10 cellular contexts compared by ENCODE assay signal in genomic region chr19:1469200-1469935, GRCh38. TPM values are rescaled to one million over a fixed set of nuclear protein-coding genes. Genes with fewer than 3 reads are reported as not detected.
A peak's percentile ranks its signal among the peaks of the same experiment; 100 is the strongest.
DNase-seq lines count a peak whose midpoint lies in the region; ATAC-seq, FAIRE-seq and TF ChIP-seq lines count a peak whose summit lies in the region.
"Had no signal": no experiment of that assay in that cellular context is flagged by ENCODE, and none has a peak within 500 bp of the region (broad histone marks: within the 10 kb centered on the region; RNA-seq: fewer than 3 reads in every experiment).

No MANE protein-coding gene starts in this region.

- no peak for FAIRE-seq in keratinocyte (lab: Jason Lieb, UNC)

- no peak overlapping the region for H3K9ac ChIP-seq in keratinocyte (ENCODE audit: control insufficient read depth, extremely low read depth, insufficient read depth, low read length)

- TF ChIP-seq POLR2A in testis (IDR thresholded peaks at IDR 0.05): no peak

- DNase-seq in activated T-cell treated with anti-CD3 and anti-CD28 coated beads, Interleukin-2, amount 50 U/mL, for 1 hour: peak; percentile 46
- DNase-seq in activated T-cell treated with anti-CD3 and anti-CD28 coated beads for 4 hours (no peak), keratinocyte (ENCODE audit: low read depth, low spot score) (no peak), testis (no peak)
- no peak for DNase-seq in activated T-cell treated with anti-CD3 and anti-CD28 coated beads, Interleukin-2, amount 50 U/mL, for 4 hours
- no peak for DNase-seq in NK-92 treated with Interleukin-12 subunit alpha and Interleukin-12 subunit beta, amount 100 ng/mL, for 24 hours (lab: John Stamatoyannopoulos, UW)
- DNase-seq in activated T-helper 2 cell treated with anti-CD3 and anti-CD28 coated beads, Interferon-gamma antibody, Interleukin-2, Interleukin-4, amounts not matched to agents 10 μg/mL and 5 μg/mL and 100 μg/mL, durations not matched to agents 14 hours and 24 hours and 36 hours (ENCODE audit: low spot score): no peak

- dilution Hi-C loops in keratinocyte (cut with MboI; ENCODE audit: extremely low pct_ligation_motif_present, low sequenced_read_pairs): no loop called here

- H3K9me3 ChIP-seq in keratinocyte (ENCODE audit: control insufficient read depth, low read depth, low read length): no peaks in the 10 kb centered on the region
- no peaks in the 10 kb centered on the region for H3K9me3 ChIP-seq in testis

- intact Hi-C loops in testis (cut with DNase I; ENCODE audit: low total_unique reads): no loop called here
- intact Hi-C loops in activated T-helper 2 cell treated with anti-CD3 and anti-CD28 coated beads, Interferon-gamma antibody, Interleukin-2, Interleukin-4, amounts not matched to agents 10 μg/mL and 5 μg/mL and 100 μg/mL, durations not matched to agents 14 hours and 24 hours and 36 hours (cut with micrococcal nuclease): loop anchor here (5.0 kb wide), 1 partner anchor 293 kb away; no protein-coding TSS in a partner anchor

- peaks cover 16% of the 10 kb centered on the region for H3K4me1 ChIP-seq in keratinocyte (ENCODE audit: control insufficient read depth, extremely low read depth, insufficient read depth, low read length)
- H3K4me1 ChIP-seq in testis: peaks cover 24% of the 10 kb centered on the region

- 48% methylated on average over 49 of the region's 109 CpGs; no CpG with 5 or more reads in 1 of the 2 donors for WGBS in testis, 2 donors

- peaks cover 12% of the 10 kb centered on the region for H4K20me1 ChIP-seq in keratinocyte (ENCODE audit: control insufficient read depth, extremely low read depth, insufficient read depth, low read length)

- H3K27me3 Mint-ChIP-seq in activated T-cell treated with anti-CD3 and anti-CD28 coated beads, Interleukin-2, amount 50 U/mL, for 4 hours (ENCODE audit: low read depth): peaks cover 12% of the 10 kb centered on the region
- peaks cover 12% of the 10 kb centered on the region for H3K27me3 Mint-ChIP-seq in activated T-helper 2 cell treated with anti-CD3 and anti-CD28 coated beads, Interferon-gamma antibody, Interleukin-2, Interleukin-4, amounts not matched to agents 10 μg/mL and 5 μg/mL and 100 μg/mL, durations not matched to agents 14 hours and 24 hours and 36 hours (ENCODE audit: low read depth)

- no peak overlapping the region for H3K27ac ChIP-seq in keratinocyte (ENCODE audit: control insufficient read depth, insufficient read depth, low read length)
- no peak overlapping the region for H3K27ac ChIP-seq in testis

- H3K27ac Mint-ChIP-seq in activated T-helper 2 cell treated with anti-CD3 and anti-CD28 coated beads, Interferon-gamma antibody, Interleukin-2, Interleukin-4, amounts not matched to agents 10 μg/mL and 5 μg/mL and 100 μg/mL, durations not matched to agents 14 hours and 24 hours and 36 hours: no peak overlapping the region
- H3K27ac Mint-ChIP-seq: CD14-positive monocyte had no signal

- H3K79me2 ChIP-seq in keratinocyte (ENCODE audit: control insufficient read depth, insufficient read depth, low read length): no peaks in the 10 kb centered on the region

- H3K4me3 ChIP-seq in keratinocyte (ENCODE audit: control insufficient read depth in 2 of 3, extremely low read depth in 1 of 3, insufficient read depth in 2 of 3, low read depth in 1 of 3, low read length in 3 of 3): peak overlapping the region in 2 of 3 experiments; percentile 27 to 48
- H3K4me3 ChIP-seq in testis: peak overlapping the region; percentile 26 to 39

- peak; percentile 21 to 32 for ATAC-seq in activated T-cell treated with anti-CD3 and anti-CD28 coated beads, Interleukin-2, amount 50 U/mL, for 4 hours
- ATAC-seq in GM19324 (IDR thresholded peaks at IDR 0.05; ENCODE audit: low FRiP score, unreplicated experiment): no peak
- ATAC-seq: Panc1 had no signal

- no peaks in the 10 kb centered on the region for H3K36me3 Mint-ChIP-seq in activated T-cell treated with anti-CD3 and anti-CD28 coated beads, Interleukin-2, amount 50 U/mL, for 4 hours (ENCODE audit: insufficient read depth)
- no peaks in the 10 kb centered on the region for H3K36me3 Mint-ChIP-seq in activated T-helper 2 cell treated with anti-CD3 and anti-CD28 coated beads, Interferon-gamma antibody, Interleukin-2, Interleukin-4, amounts not matched to agents 10 μg/mL and 5 μg/mL and 100 μg/mL, durations not matched to agents 14 hours and 24 hours and 36 hours (ENCODE audit: low read depth)

- peak overlapping the region; percentile 70 for H3K4me2 ChIP-seq in keratinocyte (ENCODE audit: control insufficient read depth, extremely low read depth, insufficient read depth, low read depth, low read length)

- H3K4me3 Mint-ChIP-seq in activated T-cell treated with anti-CD3 and anti-CD28 coated beads, Interleukin-2, amount 50 U/mL, for 4 hours: no peak overlapping the region
- no peak overlapping the region for H3K4me3 Mint-ChIP-seq in activated T-helper 2 cell treated with anti-CD3 and anti-CD28 coated beads, Interferon-gamma antibody, Interleukin-2, Interleukin-4, amounts not matched to agents 10 μg/mL and 5 μg/mL and 100 μg/mL, durations not matched to agents 14 hours and 24 hours and 36 hours (ENCODE audit: low read depth)

- TF ChIP-seq CTCF in keratinocyte (optimal IDR thresholded peaks at IDR 0.05 in 1 of 3, IDR thresholded peaks at IDR 0.05 in 1 of 3, conservative IDR thresholded peaks at IDR 0.05 in 1 of 3; ENCODE audit: extremely low read depth in 1 of 3, insufficient read depth in 2 of 3, low read length in 3 of 3): no peak
- no peak for TF ChIP-seq CTCF in testis (IDR thresholded peaks at IDR 0.05)

- H3K4me1 Mint-ChIP-seq in activated T-cell treated with anti-CD3 and anti-CD28 coated beads, Interleukin-2, amount 50 U/mL, for 4 hours (ENCODE audit: low read depth): peaks cover 8% of the 10 kb centered on the region
- peaks cover 3% of the 10 kb centered on the region for H3K4me1 Mint-ChIP-seq in activated T-helper 2 cell treated with anti-CD3 and anti-CD28 coated beads, Interferon-gamma antibody, Interleukin-2, Interleukin-4, amounts not matched to agents 10 μg/mL and 5 μg/mL and 100 μg/mL, durations not matched to agents 14 hours and 24 hours and 36 hours (ENCODE audit: low read depth)

- peaks cover 4% of the 10 kb centered on the region for H3K9me1 ChIP-seq in keratinocyte (ENCODE audit: control insufficient read depth, extremely low read depth, insufficient read depth, low read length)

- H2AFZ ChIP-seq in keratinocyte (ENCODE audit: control insufficient read depth, low read length): no peak overlapping the region

- H3K36me3 ChIP-seq in keratinocyte (ENCODE audit: control insufficient read depth in 2 of 2, extremely low read depth in 1 of 2, insufficient read depth in 2 of 2, low read length in 2 of 2) (peaks cover 0 to under 1% of the 10 kb centered on the region in 2 experiments), testis (ENCODE audit: low read depth, missing control alignments) (no peaks in the 10 kb centered on the region)

- H3K27me3 ChIP-seq in keratinocyte (ENCODE audit: control insufficient read depth, extremely low read depth, insufficient read depth, low read length): peaks cover 61% of the 10 kb centered on the region
- no peaks in the 10 kb centered on the region for H3K27me3 ChIP-seq in testis

- H3K9me3 Mint-ChIP-seq in activated T-cell treated with anti-CD3 and anti-CD28 coated beads, Interleukin-2, amount 50 U/mL, for 4 hours: no peaks in the 10 kb centered on the region
- H3K9me3 Mint-ChIP-seq in activated T-helper 2 cell treated with anti-CD3 and anti-CD28 coated beads, Interferon-gamma antibody, Interleukin-2, Interleukin-4, amounts not matched to agents 10 μg/mL and 5 μg/mL and 100 μg/mL, durations not matched to agents 14 hours and 24 hours and 36 hours: no peaks in the 10 kb centered on the region

RNA-seq across cellular contexts. Expression of gene C19orf25, which starts 9.6 kb away (rescaled TPM):
- total RNA-seq in activated T-cell treated with anti-CD3 and anti-CD28 coated beads, Interleukin-2, amount 50 U/mL, for 4 hours: 10 to 100 TPM; 31.0 to 32.1 (median 32.0) TPM
- 11.2 to 24.9 TPM (median 13.8 TPM) in 3 replicates for polyA plus RNA-seq in keratinocyte
- polyA plus RNA-seq in keratinocyte (2011; ENCODE audit: low read depth): 5.0 TPM
- 12.9 and 35.3 TPM in 2 replicates for polyA plus RNA-seq in keratinocyte (2011; cell fraction: cytosol; rRNA removed)
- 16.8 and 23.9 TPM in 2 replicates for polyA plus RNA-seq in keratinocyte (2011; cell fraction: nucleus; rRNA removed)
- 17.7 and 18.7 TPM in 2 replicates for polyA plus RNA-seq in keratinocyte (2012; ENCODE audit: low replicate concordance)
- polyA minus RNA-seq in keratinocyte: 6.2 to 16.8 TPM (median 10.1 TPM) in 3 replicates
- 30.5 TPM for polyA minus RNA-seq in keratinocyte (2011; cell fraction: cytosol; rRNA and poly(A)+ RNA removed)
- 13.4 and 14.5 TPM in 2 replicates for polyA minus RNA-seq in keratinocyte (2011; cell fraction: nucleus; rRNA and poly(A)+ RNA removed)
- 10 to 100 TPM; 55.4 to 72.5 TPM for total RNA-seq in testis
- polyA plus RNA-seq in testis (ENCODE audit: insufficient read depth, low read depth, low replicate concordance): 39.3 TPM
- 33.0 and 37.9 TPM in 2 replicates for total RNA-seq in activated T-helper 2 cell treated with anti-CD3 and anti-CD28 coated beads, Interferon-gamma antibody, Interleukin-2, Interleukin-4, amounts not matched to agents 10 μg/mL and 5 μg/mL and 100 μg/mL, durations not matched to agents 14 hours and 24 hours and 36 hours

RNA-seq across cellular contexts. Expression of gene APC2, which starts 19.4 kb away (rescaled TPM):
- under 1 TPM; 0.13 to 0.45 (median 0.16) TPM for total RNA-seq in activated T-cell treated with anti-CD3 and anti-CD28 coated beads, Interleukin-2, amount 50 U/mL, for 4 hours
- polyA plus RNA-seq in keratinocyte (0.01 to 0.05 TPM (median 0.01 TPM) in 3 replicates), testis (ENCODE audit: insufficient read depth, low read depth, low replicate concordance) (2.8 TPM)
- not detected for polyA plus RNA-seq in keratinocyte (2011; ENCODE audit: low read depth)
- 0.01 and 0.03 TPM in 2 replicates for polyA plus RNA-seq in keratinocyte (2011; cell fraction: cytosol; rRNA removed)
- polyA plus RNA-seq in keratinocyte (2011; cell fraction: nucleus; rRNA removed): 0.08 and 0.11 TPM in 2 replicates
- polyA plus RNA-seq in keratinocyte (2012; ENCODE audit: low replicate concordance): 0.16 and 0.20 TPM in 2 replicates
- 0.03 to 0.13 TPM in 2 of 3 replicates, not detected in the other for polyA minus RNA-seq in keratinocyte
- polyA minus RNA-seq in keratinocyte (2011; cell fraction: cytosol; rRNA and poly(A)+ RNA removed): not detected
- polyA minus RNA-seq in keratinocyte (2011; cell fraction: nucleus; rRNA and poly(A)+ RNA removed): 0.21 and 0.54 TPM in 2 replicates
- total RNA-seq in testis: 1 to 10 TPM; 4.6 to 5.9 TPM
- total RNA-seq in activated T-helper 2 cell treated with anti-CD3 and anti-CD28 coated beads, Interferon-gamma antibody, Interleukin-2, Interleukin-4, amounts not matched to agents 10 μg/mL and 5 μg/mL and 100 μg/mL, durations not matched to agents 14 hours and 24 hours and 36 hours: 0.07 and 0.21 TPM in 2 replicates
- polyA plus RNA-seq: CD14-positive monocyte had no signal

RNA-seq across cellular contexts. Expression of gene PCSK4, which starts 20.8 kb away (rescaled TPM):
- under 1 TPM; 0.46 to 0.50 (median 0.49) TPM for total RNA-seq in activated T-cell treated with anti-CD3 and anti-CD28 coated beads, Interleukin-2, amount 50 U/mL, for 4 hours
- polyA plus RNA-seq in keratinocyte (0.25 to 1.2 TPM (median 0.27 TPM) in 3 replicates), testis (ENCODE audit: insufficient read depth, low read depth, low replicate concordance) (179 TPM)
- polyA plus RNA-seq in keratinocyte (2011; ENCODE audit: low read depth): 0.36 TPM
- 0.12 and 0.35 TPM in 2 replicates for polyA plus RNA-seq in keratinocyte (2011; cell fraction: cytosol; rRNA removed)
- polyA plus RNA-seq in keratinocyte (2011; cell fraction: nucleus; rRNA removed): 4.0 and 6.0 TPM in 2 replicates
- polyA plus RNA-seq in keratinocyte (2012; ENCODE audit: low replicate concordance): 0.71 and 0.93 TPM in 2 replicates
- 0.22 to 0.92 TPM in 2 of 3 replicates, not detected in the other for polyA minus RNA-seq in keratinocyte
- not detected for polyA minus RNA-seq in keratinocyte (2011; cell fraction: cytosol; rRNA and poly(A)+ RNA removed)
- 0.53 and 1.7 TPM in 2 replicates for polyA minus RNA-seq in keratinocyte (2011; cell fraction: nucleus; rRNA and poly(A)+ RNA removed)
- 100 to 1,000 TPM; 108 to 203 TPM for total RNA-seq in testis
- total RNA-seq in activated T-helper 2 cell treated with anti-CD3 and anti-CD28 coated beads, Interferon-gamma antibody, Interleukin-2, Interleukin-4, amounts not matched to agents 10 μg/mL and 5 μg/mL and 100 μg/mL, durations not matched to agents 14 hours and 24 hours and 36 hours: 2.1 and 2.6 TPM in 2 replicates

RNA-seq across cellular contexts. Expression of gene REEP6, which starts 21.6 kb away (rescaled TPM):
- total RNA-seq in activated T-cell treated with anti-CD3 and anti-CD28 coated beads, Interleukin-2, amount 50 U/mL, for 4 hours: 1 to 10 TPM; 1.8 to 3.4 (median 1.9) TPM
- 1.2 to 1.3 TPM (median 1.2 TPM) in 3 replicates for polyA plus RNA-seq in keratinocyte
- 1.8 TPM for polyA plus RNA-seq in keratinocyte (2011; ENCODE audit: low read depth)
- polyA plus RNA-seq in keratinocyte (2011; cell fraction: cytosol; rRNA removed): 1.4 and 3.0 TPM in 2 replicates
- 1.1 and 1.5 TPM in 2 replicates for polyA plus RNA-seq in keratinocyte (2011; cell fraction: nucleus; rRNA removed)
- 2.0 and 3.1 TPM in 2 replicates for polyA plus RNA-seq in keratinocyte (2012; ENCODE audit: low replicate concordance)
- polyA minus RNA-seq in keratinocyte: 0.80 to 5.9 TPM (median 2.5 TPM) in 3 replicates
- 4.4 TPM for polyA minus RNA-seq in keratinocyte (2011; cell fraction: cytosol; rRNA and poly(A)+ RNA removed)
- 1.2 and 1.4 TPM in 2 replicates for polyA minus RNA-seq in keratinocyte (2011; cell fraction: nucleus; rRNA and poly(A)+ RNA removed)
- 100 to 1,000 TPM; 429 to 454 TPM for total RNA-seq in testis
- polyA plus RNA-seq in testis (ENCODE audit: insufficient read depth, low read depth, low replicate concordance): 386 TPM
- total RNA-seq in activated T-helper 2 cell treated with anti-CD3 and anti-CD28 coated beads, Interferon-gamma antibody, Interleukin-2, Interleukin-4, amounts not matched to agents 10 μg/mL and 5 μg/mL and 100 μg/mL, durations not matched to agents 14 hours and 24 hours and 36 hours: 1.6 and 2.1 TPM in 2 replicates

RNA-seq across cellular contexts. Expression of gene RPS15, which starts 31.2 kb away (rescaled TPM):
- total RNA-seq in activated T-cell treated with anti-CD3 and anti-CD28 coated beads, Interleukin-2, amount 50 U/mL, for 4 hours: 1,000 to 10,000 TPM; 2,317 to 2,484 (median 2,379) TPM
- polyA plus RNA-seq in keratinocyte (795 to 1,391 TPM (median 803 TPM) in 3 replicates), testis (ENCODE audit: insufficient read depth, low read depth, low replicate concordance) (768 TPM)
- polyA plus RNA-seq in keratinocyte (2011; ENCODE audit: low read depth): 362 TPM
- 749 and 1,693 TPM in 2 replicates for polyA plus RNA-seq in keratinocyte (2011; cell fraction: cytosol; rRNA removed)
- polyA plus RNA-seq in keratinocyte (2011; cell fraction: nucleus; rRNA removed): 422 and 446 TPM in 2 replicates
- polyA plus RNA-seq in keratinocyte (2012; ENCODE audit: low replicate concordance): 1,800 and 1,869 TPM in 2 replicates
- 373 to 635 TPM (median 449 TPM) in 3 replicates for polyA minus RNA-seq in keratinocyte
- 1,642 TPM for polyA minus RNA-seq in keratinocyte (2011; cell fraction: cytosol; rRNA and poly(A)+ RNA removed)
- polyA minus RNA-seq in keratinocyte (2011; cell fraction: nucleus; rRNA and poly(A)+ RNA removed): 171 and 204 TPM in 2 replicates
- total RNA-seq in testis: 1,000 to 10,000 TPM; 1,248 to 1,750 TPM
- 1,450 and 1,471 TPM in 2 replicates for total RNA-seq in activated T-helper 2 cell treated with anti-CD3 and anti-CD28 coated beads, Interferon-gamma antibody, Interleukin-2, Interleukin-4, amounts not matched to agents 10 μg/mL and 5 μg/mL and 100 μg/mL, durations not matched to agents 14 hours and 24 hours and 36 hours

Comparison
In these comparisons a context has a peak if more than half of its experiments do, and no peak if none do; other contexts are left out.
1. RNA of gene PCSK4, which starts 20.8 kb away (total RNA-seq): 108 to 203 TPM in testis; 2.1 to 2.6 TPM in activated T-helper 2 cell treated with anti-CD3 and anti-CD28 coated beads, Interferon-gamma antibody, Interleukin-2, Interleukin-4, amounts not matched to agents 10 μg/mL and 5 μg/mL and 100 μg/mL, durations not matched to agents 14 hours and 24 hours and 36 hours and 0.46 to 0.50 TPM in activated T-cell treated with anti-CD3 and anti-CD28 coated beads, Interleukin-2, amount 50 U/mL, for 4 hours; every median in the first group is over 10 times any median in the second.